In the genomic region with DNA sequence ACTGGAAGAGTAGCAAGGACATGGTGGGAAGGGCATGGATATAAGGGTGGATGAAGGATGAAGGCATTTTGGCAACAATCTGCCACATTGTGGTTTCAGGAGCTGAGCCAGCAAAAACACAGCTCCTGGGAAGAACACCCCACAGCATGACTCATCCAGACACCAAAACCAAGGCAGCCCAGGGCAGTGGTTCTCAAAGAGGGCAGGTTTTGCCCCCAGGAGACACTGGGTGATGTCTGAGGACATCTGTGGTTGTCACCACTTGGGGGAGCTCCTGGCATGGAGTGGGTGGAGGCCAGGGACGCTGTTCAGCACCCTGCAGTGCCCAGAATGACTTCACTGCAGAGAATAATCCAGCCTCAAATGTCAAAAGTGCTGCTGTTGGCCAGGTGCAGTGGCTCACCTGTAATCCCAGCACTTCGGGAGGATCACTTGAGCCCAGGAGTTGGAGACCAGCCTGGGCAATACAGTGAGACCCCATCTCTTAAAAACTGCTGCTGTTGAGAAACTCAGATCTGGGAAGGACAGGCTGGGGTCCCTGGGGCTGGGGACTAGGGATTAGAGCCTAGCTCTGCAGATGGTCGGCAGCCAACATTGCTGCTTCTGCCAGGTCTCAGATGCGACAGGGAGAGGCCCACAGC, we compare ENCODE assay signal across 10 cellular contexts. TPM values are rescaled to one million over a fixed set of nuclear protein-coding genes. Genes with fewer than 3 reads are reported as not detected.
DNase-seq lines count a peak whose midpoint lies in the region; ATAC-seq and TF ChIP-seq lines count a peak whose summit lies in the region.
"Had no signal": no experiment of that assay in that cellular context is flagged by ENCODE, and none has a peak within 500 bp of the region (broad histone marks: within the 10 kb centered on the region; RNA-seq: fewer than 3 reads in every experiment).

No MANE protein-coding gene starts in this region.

- TF ChIP-seq CTCF in uterus (IDR thresholded peaks at IDR 0.05): no peak

- H3K4me3 ChIP-seq in uterus: no peak overlapping the region

- TF ChIP-seq POLR2A in uterus (IDR thresholded peaks at IDR 0.05): no peak

- peaks cover 0 to 10% of the 10 kb centered on the region in 2 donors for H3K9me3 ChIP-seq in uterus

- CTCF ChIA-PET in HEK293T (lab: Yijun Ruan, JAX): interaction anchor here (0.7 kb wide), 2 partner anchors 11 to 167 kb away, joined by 3 read pairs; no protein-coding TSS in a partner anchor

- intact Hi-C loops in uterus (cut with DNase I; ENCODE audit: low total_unique reads): no loop called here

- no peaks in the 10 kb centered on the region for H3K4me1 ChIP-seq in uterus

- DNase-seq in D341Med (ENCODE audit: low spot score) (peak; percentile 58), HEK293T (ENCODE audit: extremely low spot score) (peak; percentile 48), T-helper 9 cell (peak; percentile 18), uterus (no peak), NCI-H187 (lab: John Stamatoyannopoulos, UW) (no peak)
- peak; percentile 8 to 14 for DNase-seq in stimulated activated CD8-positive, alpha-beta memory T cell treated with anti-CD3 and anti-CD28 coated beads, Interleukin-7, amount 100 ng/mL, for 1 hour (ENCODE audit: low read depth in 2 of 2)

- H3K36me3 ChIP-seq in uterus: no peaks in the 10 kb centered on the region

- POLR2A ChIA-PET in HEK293T (lab: Yijun Ruan, JAX): interaction anchor here (1.1 kb wide), 1 partner anchor 118 kb away, joined by 4 read pairs; a partner anchor contains a TSS

- ATAC-seq in esophagus mucosa: peak; percentile 56
- no peak for ATAC-seq in HG02678 (IDR thresholded peaks at IDR 0.05; ENCODE audit: unreplicated experiment)

- H3K27ac ChIP-seq in uterus: no peak overlapping the region

- H3K27me3 ChIP-seq in uterus: no peaks in the 10 kb centered on the region

TF ChIP-seq in HEK293T, 16 proteins besides CTCF, POLR2A, EP300 and RAD21:
- TF ChIP-seq, protein P1, sequence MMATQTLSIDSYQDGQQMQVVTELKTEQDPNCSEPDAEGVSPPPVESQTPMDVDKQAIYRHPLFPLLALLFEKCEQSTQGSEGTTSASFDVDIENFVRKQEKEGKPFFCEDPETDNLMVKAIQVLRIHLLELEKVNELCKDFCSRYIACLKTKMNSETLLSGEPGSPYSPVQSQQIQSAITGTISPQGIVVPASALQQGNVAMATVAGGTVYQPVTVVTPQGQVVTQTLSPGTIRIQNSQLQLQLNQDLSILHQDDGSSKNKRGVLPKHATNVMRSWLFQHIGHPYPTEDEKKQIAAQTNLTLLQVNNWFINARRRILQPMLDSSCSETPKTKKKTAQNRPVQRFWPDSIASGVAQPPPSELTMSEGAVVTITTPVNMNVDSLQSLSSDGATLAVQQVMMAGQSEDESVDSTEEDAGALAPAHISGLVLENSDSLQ (IDR thresholded peaks at IDR 0.05): no peak
- TF ChIP-seq LEF1 (IDR thresholded peaks at IDR 0.05; ENCODE audit: borderline replicate concordance) (no peak), FOXM1 (IDR thresholded peaks at IDR 0.05; ENCODE audit: borderline replicate concordance) (no peak), FOXK2 (IDR thresholded peaks at IDR 0.05) (no peak), ELF4 (IDR thresholded peaks at IDR 0.05) (no peak), TARDBP (IDR thresholded peaks at IDR 0.05) (no peak), FOXA1 (IDR thresholded peaks at IDR 0.05) (no peak), HDGF (IDR thresholded peaks at IDR 0.05; ENCODE audit: borderline replicate concordance) (no peak), SUZ12 (IDR thresholded peaks at IDR 0.05) (no peak), CTBP1 (IDR thresholded peaks at IDR 0.05; ENCODE audit: borderline replicate concordance) (no peak), ZNF384 (IDR thresholded peaks at IDR 0.05) (no peak)

RNA-seq across cellular contexts. Expression of a gene that starts 16.1 kb away (rescaled TPM):
- total RNA-seq in esophagus mucosa: not detected
- total RNA-seq in uterus: not detected
- total RNA-seq: pulmonary artery endothelial cell had no signal

RNA-seq across cellular contexts. Expression of a gene that starts 27.8 kb away (rescaled TPM):
- total RNA-seq in esophagus mucosa: not detected
- total RNA-seq in uterus: under 1 TPM in 1 of 4 donors, not detected in 3; 0.97 TPM
- total RNA-seq: pulmonary artery endothelial cell; T-helper 1 cell treated with Interleukin-12 subunit alpha and Interleukin-12 subunit beta and Interleukin-4 antibody, amounts not matched to agents 30 ng/mL and 1 ng/mL, for 36 hours had no signal

Comparison
In these comparisons a context has a peak if more than half of its experiments do, and no peak if none do; other contexts are left out.
1. DNase-seq: peak in D341Med (single experiment), HEK293T (single experiment), T-helper 9 cell (single experiment) and stimulated activated CD8-positive, alpha-beta memory T cell treated with anti-CD3 and anti-CD28 coated beads, Interleukin-7, amount 100 ng/mL, for 1 hour (2 of 2); none in uterus (0 of 2) and NCI-H187 (0 of 2).